8 cellular contexts compared by ENCODE assay signal in genomic region chr7:76047305-76047810, GRCh38. TPM values are rescaled to one million over a fixed set of nuclear protein-coding genes. Genes with fewer than 3 reads are reported as not detected.
DNase-seq lines count a peak whose midpoint lies in the region; ATAC-seq and TF ChIP-seq lines count a peak whose summit lies in the region.

No MANE protein-coding gene starts in this region.

- TF ChIP-seq CTCF in RWPE2 (IDR thresholded peaks at IDR 0.05; ENCODE audit: poor library complexity, severe bottlenecking): no peak
- TF ChIP-seq CTCF in endodermal cell (conservative IDR thresholded peaks at IDR 0.05): no peak

- peak overlapping the region; percentile 98 for H3K4me3 Mint-ChIP-seq in endodermal cell

- ATAC-seq in GM21447 (IDR thresholded peaks at IDR 0.05; ENCODE audit: unreplicated experiment) (peak; percentile 17), RWPE2 (ENCODE audit: low read depth) (no peak), HG03457 (IDR thresholded peaks at IDR 0.05; ENCODE audit: unreplicated experiment) (no peak)

- peak overlapping the region; percentile 99 for H3K27ac Mint-ChIP-seq in endodermal cell

- peaks cover 14% of the 10 kb centered on the region; the same call in 1 of the 2 replicates for H3K36me3 ChIP-seq in RWPE2 (ENCODE audit: low read depth)
- peaks cover 7% of the 10 kb centered on the region for H3K36me3 ChIP-seq in endodermal cell (ENCODE audit: control insufficient read depth, insufficient read depth, low read length)
- peaks cover 0 to 4% of the 10 kb centered on the region in 2 donors for H3K36me3 ChIP-seq in muscle layer of duodenum (ENCODE audit: control insufficient read depth in 1 of 2, insufficient read depth in 2 of 2, low read length in 2 of 2)

- DNase-seq in AG08396 (ENCODE audit: low spot score) (peak; percentile 19), RWPE2 (ENCODE audit: low spot score) (no peak), endodermal cell (no peak), NCI-H1105 (lab: John Stamatoyannopoulos, UW) (no peak), retina (no peak)

- H3K9ac ChIP-seq in endodermal cell (ENCODE audit: extremely low read depth, low read length, poor library complexity, severe bottlenecking): peak overlapping the region; percentile 94

- H3K27ac ChIP-seq in RWPE2 (ENCODE audit: poor library complexity, severe bottlenecking): peak overlapping the region; percentile 75
- peak overlapping the region; percentile 57 for H3K27ac ChIP-seq in endodermal cell (ENCODE audit: low read depth, low read length)
- peak overlapping the region; percentile 72 for H3K27ac ChIP-seq in muscle layer of duodenum (ENCODE audit: low read length)

- no peaks in the 10 kb centered on the region for H3K9me3 Mint-ChIP-seq in endodermal cell

- peaks cover 27% of the 10 kb centered on the region for H3K4me1 Mint-ChIP-seq in endodermal cell

- peaks cover 25% of the 10 kb centered on the region for H3K36me3 Mint-ChIP-seq in endodermal cell (ENCODE audit: low read depth)

- no peaks in the 10 kb centered on the region for H3K27me3 ChIP-seq in RWPE2 (ENCODE audit: insufficient read depth, poor library complexity, severe bottlenecking)
- no peaks in the 10 kb centered on the region for H3K27me3 ChIP-seq in endodermal cell (ENCODE audit: control insufficient read depth, insufficient read depth, low read length, poor library complexity, severe bottlenecking)
- no peaks in the 10 kb centered on the region for H3K27me3 ChIP-seq in muscle layer of duodenum (ENCODE audit: low read depth, low read length)

- H3K4me3 ChIP-seq in RWPE2 (ENCODE audit: severe bottlenecking): peak overlapping the region; percentile 92
- peak overlapping the region; percentile 98 for H3K4me3 ChIP-seq in endodermal cell (ENCODE audit: low read length)
- H3K4me3 ChIP-seq in muscle layer of duodenum (ENCODE audit: low read depth in 1 of 2, low read length in 2 of 2): peak overlapping the region; percentile 84 to 96

- H3K4me1 ChIP-seq in RWPE2 (ENCODE audit: insufficient read depth, poor library complexity, severe bottlenecking) (peaks cover 9% of the 10 kb centered on the region), endodermal cell (ENCODE audit: control insufficient read depth, insufficient read depth, low read length) (no peaks in the 10 kb centered on the region), muscle layer of duodenum (ENCODE audit: control insufficient read depth in 1 of 2, insufficient read depth in 2 of 2, low read length in 2 of 2) (peaks cover 7 to 26% of the 10 kb centered on the region in 2 donors)

- no peaks in the 10 kb centered on the region for H3K27me3 Mint-ChIP-seq in endodermal cell (ENCODE audit: insufficient read depth)

- WGBS in endodermal cell (ENCODE audit: insufficient coverage in 1 of 2, insufficient read length in 1 of 2), 2 experiments: 5 to 7% methylated on average over 20 to 21 of the region's 21 CpGs

- H3K9me3 ChIP-seq in RWPE2 (ENCODE audit: severe bottlenecking) (no peaks in the 10 kb centered on the region), endodermal cell (ENCODE audit: control insufficient read depth, low read length) (no peaks in the 10 kb centered on the region), muscle layer of duodenum (ENCODE audit: control insufficient read depth in 1 of 2, low read length in 2 of 2) (no peaks in the 10 kb centered on the region)

RNA-seq across cellular contexts. Expression of gene STYXL1, which starts 0.4 kb away (rescaled TPM):
- 10 to 100 TPM; 69.8 to 72.0 TPM for total RNA-seq in endodermal cell
- polyA plus RNA-seq in endodermal cell (2013, experiment 1 of 2): 43.6 TPM
- polyA plus RNA-seq in endodermal cell (2013, experiment 2 of 2): 44.5 TPM

RNA-seq across cellular contexts. Expression of gene MDH2, which starts 0.5 kb away (rescaled TPM):
- total RNA-seq in endodermal cell: 100 to 1,000 TPM; 211 to 253 TPM
- polyA plus RNA-seq in endodermal cell (2013, experiment 1 of 2): 179 TPM
- 157 TPM for polyA plus RNA-seq in endodermal cell (2013, experiment 2 of 2)

RNA-seq across cellular contexts. Expression of gene TMEM120A, which starts 53.0 kb away (rescaled TPM):
- 10 to 100 TPM; 18.8 to 19.1 TPM for total RNA-seq in endodermal cell
- polyA plus RNA-seq in endodermal cell (2013, experiment 1 of 2): 28.4 TPM
- 30.6 TPM for polyA plus RNA-seq in endodermal cell (2013, experiment 2 of 2)
